Comparison of ENCODE assay signal across 6 cellular contexts in the genomic region with DNA sequence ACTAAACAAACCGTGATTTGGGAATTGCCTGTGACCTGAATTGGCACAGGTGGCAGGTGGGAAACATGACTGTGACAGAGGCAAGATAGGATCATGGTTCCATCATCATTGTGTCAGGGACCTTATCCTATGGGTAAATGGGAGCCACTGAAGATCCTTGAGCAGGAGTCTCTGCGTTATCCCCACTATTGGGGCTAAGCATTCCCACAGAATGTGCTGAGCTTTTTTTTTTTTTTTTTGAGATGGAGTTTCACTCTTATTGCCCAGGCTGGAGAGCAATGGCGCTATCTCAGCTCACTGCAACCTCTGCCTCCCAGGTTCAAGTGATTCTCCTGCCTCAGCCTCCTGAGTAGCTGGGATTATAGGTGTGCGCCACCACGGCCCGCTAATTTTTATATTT. TPM values are rescaled to one million over a fixed set of nuclear protein-coding genes. Genes with fewer than 3 reads are reported as not detected.
DNase-seq lines count a peak whose midpoint lies in the region; ATAC-seq, FAIRE-seq and TF ChIP-seq lines count a peak whose summit lies in the region.
"Not testable (repeated sequence)": the region's sequence is repeated elsewhere in the genome, so short reads cannot be mapped to it uniquely, and the experiment has no call there.

No MANE protein-coding gene starts in this region.

- H3K27me3 ChIP-seq in K562 (ENCODE audit: control insufficient read depth in 2 of 2, insufficient read depth in 2 of 2, low read length in 2 of 2); esophagus squamous epithelium; sigmoid colon: not testable (repeated sequence)

- not testable (repeated sequence) for FAIRE-seq in K562 (lab: Jason Lieb, UNC)

- not testable (repeated sequence) for H3K4me2 ChIP-seq in K562 (ENCODE audit: insufficient read depth, low read length)

- POLR2A ChIA-PET in HEK293 (lab: Yijun Ruan, JAX) = interaction anchor here (0.6 to 4.0 kb wide), 2 partner anchors 11 to 17 kb away, joined by 3 to 18 read pairs; a partner anchor contains a TSS
- POLR2A ChIA-PET in RWPE1 (lab: Yijun Ruan, JAX; ENCODE audit: low non-redundant PET) = interaction anchor here (1.3 kb wide), 1 partner anchor 11 kb away, joined by 8 read pairs; a partner anchor contains a TSS
- POLR2A ChIA-PET in K562 (lab: Yijun Ruan, JAX) = interaction anchor here (1.5 to 1.7 kb wide), 2 partner anchors 10 to 33 kb away, joined by 5 to 15 read pairs; a partner anchor contains a TSS

- H3K4me1 ChIP-seq in HEK293 (ENCODE audit: control insufficient read depth, insufficient read depth, low read length) = not testable (repeated sequence)
- peaks cover 13 to 23% of the 10 kb centered on the region in 2 experiments; a peak in 4 of 5 replicates for H3K4me1 ChIP-seq in K562 (replicated peaks in 1 of 2; ENCODE audit: control insufficient read depth in 2 of 2, insufficient read depth in 2 of 2, low read length in 2 of 2)
- H3K4me1 ChIP-seq in esophagus squamous epithelium = peaks cover 31 to 82% (median 40%) of the 10 kb centered on the region in 3 donors
- peaks cover 0 to 38% (median 31%) of the 10 kb centered on the region in 4 donors for H3K4me1 ChIP-seq in sigmoid colon

- H3K79me2 ChIP-seq in K562 (ENCODE audit: control insufficient read depth, insufficient read depth, low read length) = not testable (repeated sequence)

- CTCF ChIA-PET in HEK293 (lab: Yijun Ruan, JAX) (interaction anchor here (1.4 kb wide), 1 partner anchor 31 kb away, joined by 4 read pairs; no protein-coding TSS in a partner anchor), RWPE1 (lab: Yijun Ruan, JAX) (interaction anchor here (0.7 to 1.8 kb wide), 2 partner anchors 31 to 342 kb away, joined by 4 to 10 read pairs; no protein-coding TSS in a partner anchor)
- CTCF ChIA-PET in K562 (lab: Yijun Ruan, JAX; ENCODE audit: low intra/inter-chr PET ratio) = not testable (repeated sequence)

- H3K4me3 ChIP-seq in HEK293 (ENCODE audit: low read depth, low read length); K562; esophagus squamous epithelium; sigmoid colon: not testable (repeated sequence)

- H4K20me1 ChIP-seq in K562 (replicated peaks; ENCODE audit: control insufficient read depth, insufficient read depth, low read length) = not testable (repeated sequence)

- not testable (repeated sequence) for H3K9me3 ChIP-seq in HEK293 (ENCODE audit: control insufficient read depth, insufficient read depth, low read depth, low read length); K562 (replicated peaks; ENCODE audit: control insufficient read depth, insufficient read depth, low read depth, low read length); esophagus squamous epithelium; sigmoid colon

- not testable (repeated sequence) for H2AFZ ChIP-seq in K562 (ENCODE audit: low read depth, low read length)

- in situ Hi-C loops in K562 (cut with MboI) = not testable (repeated sequence)

- TF ChIP-seq CTCF in HEK293 (tag by site-specific recombination; IDR thresholded peaks at IDR 0.05); RWPE1 (conservative IDR thresholded peaks at IDR 0.05; ENCODE audit: low read depth); K562 (IDR thresholded peaks at IDR 0.05 in 2 of 3, conservative IDR thresholded peaks at IDR 0.05 in 1 of 3; ENCODE audit: insufficient read depth in 2 of 3, low read depth in 1 of 3, low read length in 3 of 3); esophagus squamous epithelium (IDR thresholded peaks at IDR 0.05); sigmoid colon (IDR thresholded peaks at IDR 0.05): not testable (repeated sequence)

- TF ChIP-seq POLR2A in K562 (conservative IDR thresholded peaks at IDR 0.05); esophagus squamous epithelium (IDR thresholded peaks at IDR 0.05); sigmoid colon (IDR thresholded peaks at IDR 0.05): not testable (repeated sequence)

- not testable (repeated sequence) for H3K9ac ChIP-seq in K562 (ENCODE audit: insufficient read depth in 1 of 2, low read depth in 2 of 2, low read length in 2 of 2)

- ATAC-seq in K562, left lobe of liver: not testable (repeated sequence)

- H3K9me1 ChIP-seq in K562 (ENCODE audit: control insufficient read depth, insufficient read depth, low read length) = not testable (repeated sequence)

- not testable (repeated sequence) for DNase-seq in RWPE1 (ENCODE audit: low spot score); K562 (ENCODE audit: extremely low read depth in 1 of 4, low spot score in 3 of 4); esophagus squamous epithelium (lab: John Stamatoyannopoulos, UW)
- DNase-seq in left lobe of liver (ENCODE audit: low spot score) = peak; percentile 2
- peak; percentile 4 for DNase-seq in sigmoid colon

- TF ChIP-seq EP300 in K562 (IDR thresholded peaks at IDR 0.05; ENCODE audit: low read length); sigmoid colon (IDR thresholded peaks at IDR 0.05): not testable (repeated sequence)

- BruUV-seq in K562 (replicated peaks; lab: Mats Ljungman, UMichigan) = not testable (repeated sequence)

- not testable (repeated sequence) for H3K36me3 ChIP-seq in HEK293 (ENCODE audit: control insufficient read depth in 2 of 2, insufficient read depth in 1 of 2, low read length in 2 of 2); K562 (ENCODE audit: control insufficient read depth, insufficient read depth, low read length); esophagus squamous epithelium; sigmoid colon

- WGBS in K562 (ENCODE audit: insufficient coverage, low coverage, missing lambda C conversion rate) = 53% methylated on average over 6 of the region's 6 CpGs
- 69 to 78% methylated on average over 6 of the region's 6 CpGs for WGBS in esophagus squamous epithelium, 2 donors
- WGBS in sigmoid colon, 2 donors = 94 to 96% methylated on average over 6 of the region's 6 CpGs

- not testable (repeated sequence) for H3K27ac ChIP-seq in HEK293 (ENCODE audit: extremely low read depth, low read depth, low read length); K562 (ENCODE audit: extremely low read depth, low read depth, low read length); sigmoid colon
- H3K27ac ChIP-seq in RWPE1 = peak overlapping the region; percentile 99
- peak overlapping the region in 3 of 4 donors; percentile 58 to 100 (median 97) for H3K27ac ChIP-seq in esophagus squamous epithelium

- TF ChIP-seq RAD21 in K562 (CRISPR knock-in tag; conservative IDR thresholded peaks at IDR 0.05 in 1 of 2, IDR thresholded peaks at IDR 0.05 in 1 of 2) = not testable (repeated sequence)

- intact Hi-C loops in K562 (cut with micrococcal nuclease); esophagus squamous epithelium (cut with DNase I); sigmoid colon (cut with DNase I): not testable (repeated sequence)

RNA-seq across cellular contexts. Expression of a gene that starts 10.6 kb away (rescaled TPM):
- total RNA-seq in K562 (2011; cell fraction: chromatin; rRNA removed; ENCODE audit: low replicate concordance) = 126 and 193 TPM in 2 replicates
- total RNA-seq in K562 (2011; cell fraction: nucleolus; rRNA removed) = 95.3 and 108 TPM in 2 replicates
- total RNA-seq in K562 (2011; cell fraction: nucleoplasm; rRNA removed) = 134 and 160 TPM in 2 replicates
- total RNA-seq in K562 (2014; rRNA removed) (188 and 201 TPM in 2 replicates), K562 (2014; rRNA removed; fragmentation: Illumina TruSeq; extraction: Trizol) (450 and 500 TPM in 2 replicates), K562 (2015; rRNA removed; fragmentation: Illumina TruSeq; extraction: Trizol) (331 and 336 TPM in 2 replicates), K562 (2021) (398 and 422 TPM in 2 replicates), esophagus squamous epithelium (100 to 1,000 TPM; 219 to 319 (median 285) TPM), left lobe of liver (47.8 TPM), sigmoid colon (100 to 1,000 TPM; 205 to 253 (median 232) TPM)
- polyA plus RNA-seq in K562 (2011; rRNA removed) (139 and 166 TPM in 2 replicates), K562 (2014; fragmentation: Illumina TruSeq; extraction: Trizol) (379 and 424 TPM in 2 replicates), K562 (2014; fragmentation: Nextera tagmentation; extraction: Ambion mirVana) (100 to 1,000 TPM; 208 to 250 TPM), K562 (2014; rRNA removed) (198 and 219 TPM in 2 replicates), sigmoid colon (100 to 1,000 TPM; 232 to 437 (median 282) TPM)
- polyA plus RNA-seq in K562 (2011; cell fraction: cytosol; rRNA removed) = 67.4 and 154 TPM in 2 replicates
- polyA plus RNA-seq in K562 (2011; cell fraction: nucleus; rRNA removed) = 117 and 202 TPM in 2 replicates
- polyA plus RNA-seq in K562 (2012) = 354 and 375 TPM in 2 replicates
- 177 and 198 TPM in 2 replicates for polyA minus RNA-seq in K562 (2011; rRNA and poly(A)+ RNA removed)
- 116 and 122 TPM in 2 replicates for polyA minus RNA-seq in K562 (2011; cell fraction: cytosol; rRNA and poly(A)+ RNA removed)
- 47.5 and 87.7 TPM in 2 replicates for polyA minus RNA-seq in K562 (2011; cell fraction: nucleus; rRNA and poly(A)+ RNA removed)

RNA-seq across cellular contexts. Expression of a gene that starts 35.8 kb away (rescaled TPM):
- 9.9 and 40.2 TPM in 2 replicates for total RNA-seq in K562 (2011; cell fraction: chromatin; rRNA removed; ENCODE audit: low replicate concordance)
- 75.5 and 100 TPM in 2 replicates for total RNA-seq in K562 (2011; cell fraction: nucleolus; rRNA removed)
- 30.5 and 32.2 TPM in 2 replicates for total RNA-seq in K562 (2011; cell fraction: nucleoplasm; rRNA removed)
- total RNA-seq in K562 (2014; rRNA removed) (112 and 115 TPM in 2 replicates), K562 (2014; rRNA removed; fragmentation: Illumina TruSeq; extraction: Trizol) (3.2 and 5.0 TPM in 2 replicates), K562 (2015; rRNA removed; fragmentation: Illumina TruSeq; extraction: Trizol) (18.5 and 21.3 TPM in 2 replicates), K562 (2021) (79.9 and 82.9 TPM in 2 replicates), esophagus squamous epithelium (100 to 1,000 TPM in 3 of 4 donors, 10 to 100 TPM in 1; 87.8 to 139 (median 111) TPM), left lobe of liver (26.9 TPM), sigmoid colon (10 to 100 TPM in 2 of 4 donors, 1 to 10 TPM in 2; 7.8 to 11.4 (median 10.3) TPM)
- polyA plus RNA-seq in K562 (2011; rRNA removed) (13.7 and 19.5 TPM in 2 replicates), K562 (2014; fragmentation: Illumina TruSeq; extraction: Trizol) (4.0 and 11.3 TPM in 2 replicates), K562 (2014; fragmentation: Nextera tagmentation; extraction: Ambion mirVana) (1 to 10 TPM in 1 of 2 experiments, under 1 TPM in 1; 0.41 to 1.4 TPM), K562 (2014; rRNA removed) (89.4 and 98.3 TPM in 2 replicates), sigmoid colon (100 to 1,000 TPM in 2 of 3 donors, 10 to 100 TPM in 1; 56.5 to 147 (median 105) TPM)
- 22.6 and 106 TPM in 2 replicates for polyA plus RNA-seq in K562 (2011; cell fraction: cytosol; rRNA removed)
- polyA plus RNA-seq in K562 (2011; cell fraction: nucleus; rRNA removed) = 73.7 and 157 TPM in 2 replicates
- polyA plus RNA-seq in K562 (2012) = 39.2 and 59.3 TPM in 2 replicates
- polyA minus RNA-seq in K562 (2011; rRNA and poly(A)+ RNA removed) = 1.0 and 2.8 TPM in 2 replicates
- 9.5 and 13.7 TPM in 2 replicates for polyA minus RNA-seq in K562 (2011; cell fraction: cytosol; rRNA and poly(A)+ RNA removed)
- 17.2 and 17.6 TPM in 2 replicates for polyA minus RNA-seq in K562 (2011; cell fraction: nucleus; rRNA and poly(A)+ RNA removed)
